ENCODE assay signal across 8 cellular contexts in the genomic region with DNA sequence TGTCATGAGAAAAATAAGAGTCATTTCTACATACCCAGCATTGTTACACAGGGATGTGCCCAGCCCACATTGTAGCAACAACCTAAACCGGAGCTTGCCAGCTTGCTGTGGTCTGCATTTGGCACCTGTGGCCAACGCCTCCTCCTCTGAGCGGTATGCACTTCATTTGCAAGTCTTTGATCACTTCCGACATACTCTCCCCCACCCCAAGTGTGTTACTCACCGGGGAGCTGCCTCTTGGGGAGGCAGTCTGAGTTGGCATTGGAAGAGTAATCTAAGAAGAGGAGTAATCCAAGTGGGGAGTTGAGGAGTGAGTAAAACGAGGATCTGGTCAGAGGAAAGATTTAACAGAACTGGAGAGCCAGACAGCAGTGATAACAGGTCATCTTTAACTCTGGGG. TPM values are rescaled to one million over a fixed set of nuclear protein-coding genes. Genes with fewer than 3 reads are reported as not detected.
A peak's percentile ranks its signal among the peaks of the same experiment; 100 is the strongest.
DNase-seq lines count a peak whose midpoint lies in the region; ATAC-seq, FAIRE-seq and TF ChIP-seq lines count a peak whose summit lies in the region.

No MANE protein-coding gene starts in this region.

- H3K36me3 ChIP-seq in bronchial epithelial cell (ENCODE audit: control insufficient read depth, insufficient read depth, low read length) (no peaks in the 10 kb centered on the region), vagina (no peaks in the 10 kb centered on the region), right atrium auricular region (no peaks in the 10 kb centered on the region)

- TF ChIP-seq POLR2A in vagina (IDR thresholded peaks at IDR 0.05): no peak

- FAIRE-seq in bronchial epithelial cell (lab: Jason Lieb, UNC): peak; percentile 99

- H3K4me3 Mint-ChIP-seq in WTC11: peak overlapping the region; percentile 51

- peak; percentile 78 for ATAC-seq in HG02678 (IDR thresholded peaks at IDR 0.05; ENCODE audit: unreplicated experiment)
- 0 out of 2 replicates have a peak, but pooled peaks have one; percentile 2 for ATAC-seq in WTC11
- ATAC-seq in omental fat pad (ENCODE audit: low FRiP score): peak; percentile 86
- ATAC-seq in HG02884 (IDR thresholded peaks at IDR 0.05; ENCODE audit: unreplicated experiment): no peak

- TF ChIP-seq CTCF in WTC11 (IDR thresholded peaks at IDR 0.05) (no peak), bronchial epithelial cell (IDR thresholded peaks at IDR 0.05; ENCODE audit: insufficient read depth, low read length, severe bottlenecking) (no peak), omental fat pad (IDR thresholded peaks at IDR 0.05) (no peak), vagina (IDR thresholded peaks at IDR 0.05) (no peak), right atrium auricular region (IDR thresholded peaks at IDR 0.05) (no peak)

- H3K36me3 Mint-ChIP-seq in WTC11: peaks cover 4% of the 10 kb centered on the region; the same call in 1 of the 2 replicates

- H3K9me3 Mint-ChIP-seq in WTC11: peaks cover 5% of the 10 kb centered on the region; the same call in 1 of the 2 replicates

- POLR2A ChIA-PET in WTC11 (lab: Charles Lee): interaction anchor here (7.1 kb wide), 1 partner anchor 54 kb away, joined by 72 read pairs; no protein-coding TSS in a partner anchor

- peak overlapping the region; percentile 31 for H3K27ac ChIP-seq in vagina
- no peak overlapping the region for H3K27ac ChIP-seq in right atrium auricular region

- intact Hi-C loops in vagina (cut with DNase I): no loop called here

- peaks cover 66% of the 10 kb centered on the region for H3K4me1 Mint-ChIP-seq in WTC11

- CTCF ChIA-PET in WTC11 (lab: Charles Lee): interaction anchor here (1.3 to 1.5 kb wide), 2 partner anchors 23 to 54 kb away, joined by 4 to 5 read pairs; no protein-coding TSS in a partner anchor

- H3K4me3 ChIP-seq in bronchial epithelial cell (ENCODE audit: low read depth, low read length): no peak overlapping the region
- H3K4me3 ChIP-seq in vagina: no peak overlapping the region
- H3K4me3 ChIP-seq in right atrium auricular region: no peak overlapping the region

- H3K27me3 ChIP-seq in bronchial epithelial cell (ENCODE audit: control insufficient read depth, insufficient read depth, low read length) (peaks cover 1% of the 10 kb centered on the region), vagina (no peaks in the 10 kb centered on the region), right atrium auricular region (no peaks in the 10 kb centered on the region)

- H3K27me3 Mint-ChIP-seq in WTC11 (ENCODE audit: low read depth): no peaks in the 10 kb centered on the region; the same call in 1 of the 2 replicates

- DNase-seq in AG20443 (ENCODE audit: low spot score) (peak; percentile 15), WTC11 (ENCODE audit: low spot score) (peak; percentile 63), bronchial epithelial cell (ENCODE audit: low read depth) (peak; percentile 99), omental fat pad (ENCODE audit: low spot score) (peak; percentile 26), vagina (ENCODE audit: extremely low spot score in 2 of 2) (no peak), right atrium auricular region (ENCODE audit: low spot score) (no peak)

- H3K4me1 ChIP-seq in vagina (peaks cover 57% of the 10 kb centered on the region), right atrium auricular region (peaks cover 0 to 46% of the 10 kb centered on the region in 2 donors)

- H3K9me3 ChIP-seq in vagina (no peaks in the 10 kb centered on the region), right atrium auricular region (no peaks in the 10 kb centered on the region)

- H3K27ac Mint-ChIP-seq in WTC11: peak overlapping the region; percentile 57

TF ChIP-seq in WTC11, 78 proteins besides CTCF, POLR2A, EP300 and RAD21 (continues in another document):
- TF ChIP-seq ESRRA (CRISPR knock-in tag; IDR thresholded peaks at IDR 0.05; ENCODE audit: borderline replicate concordance): no peak
- TF ChIP-seq, protein P1, sequence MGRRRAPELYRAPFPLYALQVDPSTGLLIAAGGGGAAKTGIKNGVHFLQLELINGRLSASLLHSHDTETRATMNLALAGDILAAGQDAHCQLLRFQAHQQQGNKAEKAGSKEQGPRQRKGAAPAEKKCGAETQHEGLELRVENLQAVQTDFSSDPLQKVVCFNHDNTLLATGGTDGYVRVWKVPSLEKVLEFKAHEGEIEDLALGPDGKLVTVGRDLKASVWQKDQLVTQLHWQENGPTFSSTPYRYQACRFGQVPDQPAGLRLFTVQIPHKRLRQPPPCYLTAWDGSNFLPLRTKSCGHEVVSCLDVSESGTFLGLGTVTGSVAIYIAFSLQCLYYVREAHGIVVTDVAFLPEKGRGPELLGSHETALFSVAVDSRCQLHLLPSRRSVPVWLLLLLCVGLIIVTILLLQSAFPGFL (CRISPR knock-in tag; IDR thresholded peaks at IDR 0.05; ENCODE audit: borderline replicate concordance): no peak
- no peak for TF ChIP-seq ATF1 (CRISPR knock-in tag; IDR thresholded peaks at IDR 0.05)
- no peak for TF ChIP-seq MXD4 (CRISPR knock-in tag; IDR thresholded peaks at IDR 0.05; ENCODE audit: borderline replicate concordance)
- TF ChIP-seq NFATC4 (CRISPR knock-in tag; IDR thresholded peaks at IDR 0.05): no peak
- no peak for TF ChIP-seq ZBTB21 (CRISPR knock-in tag; IDR thresholded peaks at IDR 0.05; ENCODE audit: borderline replicate concordance)
- TF ChIP-seq NR3C1 (CRISPR knock-in tag; conservative IDR thresholded peaks at IDR 0.05; ENCODE audit: low read depth): no peak
- no peak for TF ChIP-seq SMAD4 (CRISPR knock-in tag; IDR thresholded peaks at IDR 0.05)
- TF ChIP-seq, protein P2, sequence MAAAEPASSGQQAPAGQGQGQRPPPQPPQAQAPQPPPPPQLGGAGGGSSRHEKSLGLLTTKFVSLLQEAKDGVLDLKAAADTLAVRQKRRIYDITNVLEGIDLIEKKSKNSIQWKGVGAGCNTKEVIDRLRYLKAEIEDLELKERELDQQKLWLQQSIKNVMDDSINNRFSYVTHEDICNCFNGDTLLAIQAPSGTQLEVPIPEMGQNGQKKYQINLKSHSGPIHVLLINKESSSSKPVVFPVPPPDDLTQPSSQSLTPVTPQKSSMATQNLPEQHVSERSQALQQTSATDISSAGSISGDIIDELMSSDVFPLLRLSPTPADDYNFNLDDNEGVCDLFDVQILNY (CRISPR knock-in tag; IDR thresholded peaks at IDR 0.05): no peak
- TF ChIP-seq, protein P3, sequence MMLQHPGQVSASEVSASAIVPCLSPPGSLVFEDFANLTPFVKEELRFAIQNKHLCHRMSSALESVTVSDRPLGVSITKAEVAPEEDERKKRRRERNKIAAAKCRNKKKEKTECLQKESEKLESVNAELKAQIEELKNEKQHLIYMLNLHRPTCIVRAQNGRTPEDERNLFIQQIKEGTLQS (CRISPR knock-in tag; conservative IDR thresholded peaks at IDR 0.05): no peak
- TF ChIP-seq, protein P4, sequence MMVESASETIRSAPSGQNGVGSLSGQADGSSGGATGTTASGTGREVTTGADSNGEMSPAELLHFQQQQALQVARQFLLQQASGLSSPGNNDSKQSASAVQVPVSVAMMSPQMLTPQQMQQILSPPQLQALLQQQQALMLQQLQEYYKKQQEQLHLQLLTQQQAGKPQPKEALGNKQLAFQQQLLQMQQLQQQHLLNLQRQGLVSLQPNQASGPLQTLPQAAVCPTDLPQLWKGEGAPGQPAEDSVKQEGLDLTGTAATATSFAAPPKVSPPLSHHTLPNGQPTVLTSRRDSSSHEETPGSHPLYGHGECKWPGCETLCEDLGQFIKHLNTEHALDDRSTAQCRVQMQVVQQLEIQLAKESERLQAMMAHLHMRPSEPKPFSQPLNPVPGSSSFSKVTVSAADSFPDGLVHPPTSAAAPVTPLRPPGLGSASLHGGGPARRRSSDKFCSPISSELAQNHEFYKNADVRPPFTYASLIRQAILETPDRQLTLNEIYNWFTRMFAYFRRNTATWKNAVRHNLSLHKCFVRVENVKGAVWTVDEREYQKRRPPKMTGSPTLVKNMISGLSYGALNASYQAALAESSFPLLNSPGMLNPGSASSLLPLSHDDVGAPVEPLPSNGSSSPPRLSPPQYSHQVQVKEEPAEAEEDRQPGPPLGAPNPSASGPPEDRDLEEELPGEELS (CRISPR knock-in tag; IDR thresholded peaks at IDR 0.05): peak; percentile 44; the same call in 1 of the 2 replicates
- TF ChIP-seq ATF6 (CRISPR knock-in tag; IDR thresholded peaks at IDR 0.05): no peak
- peak; percentile 97 for TF ChIP-seq ZNF423 (CRISPR knock-in tag; IDR thresholded peaks at IDR 0.05)
- TF ChIP-seq FOXK1 (CRISPR knock-in tag; IDR thresholded peaks at IDR 0.05): peak; percentile 31; the same call in 1 of the 2 replicates
- TF ChIP-seq ELF4 (CRISPR knock-in tag; IDR thresholded peaks at IDR 0.05; ENCODE audit: low read depth): no peak
- no peak for TF ChIP-seq TEAD4 (CRISPR knock-in tag; IDR thresholded peaks at IDR 0.05)
- TF ChIP-seq TEAD1 (CRISPR knock-in tag; IDR thresholded peaks at IDR 0.05): peak; percentile 84; the same call in 1 of the 2 replicates
- no peak for TF ChIP-seq ZNF138 (CRISPR knock-in tag; conservative IDR thresholded peaks at IDR 0.05)
- TF ChIP-seq RORB (CRISPR knock-in tag; IDR thresholded peaks at IDR 0.05): no peak

RNA-seq across cellular contexts. Expression of gene BCL9, which starts 3.8 kb away (rescaled TPM):
- total RNA-seq in WTC11 (2021): 55.5 to 60.3 TPM (median 59.5 TPM) in 3 replicates
- 1.8 TPM in 2 replicates for total RNA-seq in bronchial epithelial cell
- total RNA-seq in omental fat pad: 10 to 100 TPM in 2 of 4 donors, 1 to 10 TPM in 2; 9.0 to 10.7 (median 9.9) TPM
- 16.5 TPM for total RNA-seq in vagina
- 10 to 100 TPM; 10.6 to 23.3 TPM for total RNA-seq in right atrium auricular region

Comparison
In these comparisons a context has a peak if more than half of its experiments do, and no peak if none do; other contexts are left out.
1. DNase-seq: peak in AG20443 (single experiment), WTC11 (single experiment), bronchial epithelial cell (single experiment) and omental fat pad (single experiment); none in vagina (0 of 2) and right atrium auricular region (single experiment).